In the genomic region with DNA sequence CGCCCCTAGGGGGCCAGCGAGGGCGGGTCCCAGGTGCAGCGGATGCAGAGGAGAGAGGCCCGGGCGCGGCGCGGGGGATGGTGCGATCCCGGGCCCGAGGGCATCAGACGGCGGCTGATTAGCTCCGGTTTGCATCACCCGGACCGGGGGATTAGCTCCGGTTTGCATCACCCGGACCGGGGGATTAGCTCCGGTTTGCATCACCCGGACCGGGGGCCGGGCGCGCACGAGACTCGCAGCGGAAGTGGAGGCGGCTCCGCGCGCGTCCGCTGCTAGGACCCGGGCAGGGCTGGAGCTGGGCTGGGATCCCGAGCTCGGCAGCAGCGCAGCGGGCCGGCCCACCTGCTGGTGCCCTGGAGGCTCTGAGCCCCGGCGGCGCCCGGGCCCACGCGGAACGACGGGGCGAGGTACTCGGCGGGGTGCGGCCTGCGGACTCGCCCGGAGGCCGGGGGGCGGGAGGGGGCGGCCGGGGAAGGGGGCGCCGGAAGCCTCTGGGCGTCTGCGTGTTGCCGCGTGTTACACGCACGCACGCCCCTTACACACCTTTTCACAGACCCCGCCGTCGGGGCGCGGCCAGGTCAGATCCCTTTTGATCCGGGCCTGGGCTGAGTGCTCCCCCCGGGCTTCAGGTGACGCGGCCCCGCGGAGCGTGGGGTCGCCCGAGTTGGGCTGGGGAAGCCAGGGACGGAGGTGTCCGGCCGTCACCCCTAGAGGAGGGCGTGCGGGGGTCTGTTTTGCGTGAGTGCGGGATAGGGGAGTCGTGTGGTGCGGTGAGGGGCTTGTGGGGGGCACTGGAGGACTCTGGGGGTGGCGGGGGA, we compare ENCODE assay signal across 1 cellular context.
TF ChIP-seq lines count a peak whose summit lies in the region.

No MANE protein-coding gene starts in this region.

TF ChIP-seq in K562, 482 proteins besides CTCF, POLR2A, EP300 and RAD21 (continued from another document and continues in another):
- TF ChIP-seq, protein P1, sequence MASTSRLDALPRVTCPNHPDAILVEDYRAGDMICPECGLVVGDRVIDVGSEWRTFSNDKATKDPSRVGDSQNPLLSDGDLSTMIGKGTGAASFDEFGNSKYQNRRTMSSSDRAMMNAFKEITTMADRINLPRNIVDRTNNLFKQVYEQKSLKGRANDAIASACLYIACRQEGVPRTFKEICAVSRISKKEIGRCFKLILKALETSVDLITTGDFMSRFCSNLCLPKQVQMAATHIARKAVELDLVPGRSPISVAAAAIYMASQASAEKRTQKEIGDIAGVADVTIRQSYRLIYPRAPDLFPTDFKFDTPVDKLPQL (IDR thresholded peaks at IDR 0.05; ENCODE audit: extremely low read depth, insufficient read length), result no peak
- TF ChIP-seq, protein P2, sequence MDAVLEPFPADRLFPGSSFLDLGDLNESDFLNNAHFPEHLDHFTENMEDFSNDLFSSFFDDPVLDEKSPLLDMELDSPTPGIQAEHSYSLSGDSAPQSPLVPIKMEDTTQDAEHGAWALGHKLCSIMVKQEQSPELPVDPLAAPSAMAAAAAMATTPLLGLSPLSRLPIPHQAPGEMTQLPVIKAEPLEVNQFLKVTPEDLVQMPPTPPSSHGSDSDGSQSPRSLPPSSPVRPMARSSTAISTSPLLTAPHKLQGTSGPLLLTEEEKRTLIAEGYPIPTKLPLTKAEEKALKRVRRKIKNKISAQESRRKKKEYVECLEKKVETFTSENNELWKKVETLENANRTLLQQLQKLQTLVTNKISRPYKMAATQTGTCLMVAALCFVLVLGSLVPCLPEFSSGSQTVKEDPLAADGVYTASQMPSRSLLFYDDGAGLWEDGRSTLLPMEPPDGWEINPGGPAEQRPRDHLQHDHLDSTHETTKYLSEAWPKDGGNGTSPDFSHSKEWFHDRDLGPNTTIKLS (IDR thresholded peaks at IDR 0.05; ENCODE audit: borderline replicate concordance, low read depth), result peak; percentile 21; the same call in 1 of the 2 replicates
- TF ChIP-seq PHF20 (IDR thresholded peaks at IDR 0.05; ENCODE audit: partially characterized antibody), result no peak
- peak; percentile 39 to 56; a peak in 2 of 4 replicates for TF ChIP-seq NRF1 (conservative IDR thresholded peaks at IDR 0.05 in 1 of 2, IDR thresholded peaks at IDR 0.05 in 1 of 2)
- peak; percentile 77; the same call in 1 of the 2 replicates for TF ChIP-seq TARDBP (IDR thresholded peaks at IDR 0.05)
- no peak for TF ChIP-seq ASH1L (IDR thresholded peaks at IDR 0.05; ENCODE audit: borderline replicate concordance, low read depth, partially characterized antibody)
- no peak for TF ChIP-seq SAFB2 (IDR thresholded peaks at IDR 0.05; ENCODE audit: borderline replicate concordance, low read depth, low read length, severe bottlenecking)
- no peak for TF ChIP-seq JUNB (CRISPR knock-in tag; conservative IDR thresholded peaks at IDR 0.05)
- TF ChIP-seq, protein P3, sequence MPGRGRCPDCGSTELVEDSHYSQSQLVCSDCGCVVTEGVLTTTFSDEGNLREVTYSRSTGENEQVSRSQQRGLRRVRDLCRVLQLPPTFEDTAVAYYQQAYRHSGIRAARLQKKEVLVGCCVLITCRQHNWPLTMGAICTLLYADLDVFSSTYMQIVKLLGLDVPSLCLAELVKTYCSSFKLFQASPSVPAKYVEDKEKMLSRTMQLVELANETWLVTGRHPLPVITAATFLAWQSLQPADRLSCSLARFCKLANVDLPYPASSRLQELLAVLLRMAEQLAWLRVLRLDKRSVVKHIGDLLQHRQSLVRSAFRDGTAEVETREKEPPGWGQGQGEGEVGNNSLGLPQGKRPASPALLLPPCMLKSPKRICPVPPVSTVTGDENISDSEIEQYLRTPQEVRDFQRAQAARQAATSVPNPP (IDR thresholded peaks at IDR 0.05; ENCODE audit: borderline replicate concordance, insufficient read depth, insufficient read length), result no peak
- TF ChIP-seq, protein P4, sequence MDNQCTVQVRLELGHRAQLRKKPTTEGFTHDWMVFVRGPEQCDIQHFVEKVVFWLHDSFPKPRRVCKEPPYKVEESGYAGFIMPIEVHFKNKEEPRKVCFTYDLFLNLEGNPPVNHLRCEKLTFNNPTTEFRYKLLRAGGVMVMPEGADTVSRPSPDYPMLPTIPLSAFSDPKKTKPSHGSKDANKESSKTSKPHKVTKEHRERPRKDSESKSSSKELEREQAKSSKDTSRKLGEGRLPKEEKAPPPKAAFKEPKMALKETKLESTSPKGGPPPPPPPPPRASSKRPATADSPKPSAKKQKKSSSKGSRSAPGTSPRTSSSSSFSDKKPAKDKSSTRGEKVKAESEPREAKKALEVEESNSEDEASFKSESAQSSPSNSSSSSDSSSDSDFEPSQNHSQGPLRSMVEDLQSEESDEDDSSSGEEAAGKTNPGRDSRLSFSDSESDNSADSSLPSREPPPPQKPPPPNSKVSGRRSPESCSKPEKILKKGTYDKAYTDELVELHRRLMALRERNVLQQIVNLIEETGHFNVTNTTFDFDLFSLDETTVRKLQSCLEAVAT (IDR thresholded peaks at IDR 0.05), result 0 out of 4 replicates have a peak, but pooled peaks of 1 of the 2 experiments have one; percentile 5
- no peak; the same call in 1 of the 2 replicates for TF ChIP-seq CBFB (CRISPR knock-in tag; IDR thresholded peaks at IDR 0.05)
- peak; percentile 47; the same call in 1 of the 2 replicates for TF ChIP-seq LEF1 (IDR thresholded peaks at IDR 0.05)
- no peak for TF ChIP-seq TRIM28 (IDR thresholded peaks at IDR 0.05)
- TF ChIP-seq TEAD2 (tag; IDR thresholded peaks at IDR 0.05), result no peak
- TF ChIP-seq, protein P5, sequence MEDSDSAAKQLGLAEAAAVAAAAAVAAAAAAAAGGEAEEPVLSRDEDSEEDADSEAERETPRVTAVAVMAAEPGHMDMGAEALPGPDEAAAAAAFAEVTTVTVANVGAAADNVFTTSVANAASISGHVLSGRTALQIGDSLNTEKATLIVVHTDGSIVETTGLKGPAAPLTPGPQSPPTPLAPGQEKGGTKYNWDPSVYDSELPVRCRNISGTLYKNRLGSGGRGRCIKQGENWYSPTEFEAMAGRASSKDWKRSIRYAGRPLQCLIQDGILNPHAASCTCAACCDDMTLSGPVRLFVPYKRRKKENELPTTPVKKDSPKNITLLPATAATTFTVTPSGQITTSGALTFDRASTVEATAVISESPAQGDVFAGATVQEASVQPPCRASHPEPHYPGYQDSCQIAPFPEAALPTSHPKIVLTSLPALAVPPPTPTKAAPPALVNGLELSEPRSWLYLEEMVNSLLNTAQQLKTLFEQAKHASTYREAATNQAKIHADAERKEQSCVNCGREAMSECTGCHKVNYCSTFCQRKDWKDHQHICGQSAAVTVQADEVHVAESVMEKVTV (CRISPR knock-in tag; IDR thresholded peaks at IDR 0.05), result 0 out of 2 replicates have a peak, but pooled peaks have one; percentile 13
- peak; percentile 53; the same call in 1 of the 2 replicates for TF ChIP-seq ZNF175 (CRISPR knock-in tag; IDR thresholded peaks at IDR 0.05; ENCODE audit: low read depth)
- TF ChIP-seq, protein P6, sequence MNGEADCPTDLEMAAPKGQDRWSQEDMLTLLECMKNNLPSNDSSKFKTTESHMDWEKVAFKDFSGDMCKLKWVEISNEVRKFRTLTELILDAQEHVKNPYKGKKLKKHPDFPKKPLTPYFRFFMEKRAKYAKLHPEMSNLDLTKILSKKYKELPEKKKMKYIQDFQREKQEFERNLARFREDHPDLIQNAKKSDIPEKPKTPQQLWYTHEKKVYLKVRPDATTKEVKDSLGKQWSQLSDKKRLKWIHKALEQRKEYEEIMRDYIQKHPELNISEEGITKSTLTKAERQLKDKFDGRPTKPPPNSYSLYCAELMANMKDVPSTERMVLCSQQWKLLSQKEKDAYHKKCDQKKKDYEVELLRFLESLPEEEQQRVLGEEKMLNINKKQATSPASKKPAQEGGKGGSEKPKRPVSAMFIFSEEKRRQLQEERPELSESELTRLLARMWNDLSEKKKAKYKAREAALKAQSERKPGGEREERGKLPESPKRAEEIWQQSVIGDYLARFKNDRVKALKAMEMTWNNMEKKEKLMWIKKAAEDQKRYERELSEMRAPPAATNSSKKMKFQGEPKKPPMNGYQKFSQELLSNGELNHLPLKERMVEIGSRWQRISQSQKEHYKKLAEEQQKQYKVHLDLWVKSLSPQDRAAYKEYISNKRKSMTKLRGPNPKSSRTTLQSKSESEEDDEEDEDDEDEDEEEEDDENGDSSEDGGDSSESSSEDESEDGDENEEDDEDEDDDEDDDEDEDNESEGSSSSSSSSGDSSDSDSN (IDR thresholded peaks at IDR 0.05; ENCODE audit: borderline replicate concordance in 1 of 2, low read depth in 2 of 2, low read length in 2 of 2), result peak; percentile 85 to 91; a peak in 3 of 4 replicates
- peak; percentile 82 to 90 for TF ChIP-seq MAZ (CRISPR knock-in tag; conservative IDR thresholded peaks at IDR 0.05 in 1 of 2, IDR thresholded peaks at IDR 0.05 in 1 of 2)
- TF ChIP-seq RCOR1 (IDR thresholded peaks at IDR 0.05; ENCODE audit: borderline replicate concordance in 1 of 2, low read depth in 2 of 2, low read length in 2 of 2), result peak in 1 of 2 experiments; percentile 75; a peak in 1 of 4 replicates
- TF ChIP-seq MTA3 (IDR thresholded peaks at IDR 0.05; ENCODE audit: borderline replicate concordance), result peak; percentile 91
- peak; percentile 68 for TF ChIP-seq SMARCA4 (IDR thresholded peaks at IDR 0.05)
- TF ChIP-seq, protein P7, sequence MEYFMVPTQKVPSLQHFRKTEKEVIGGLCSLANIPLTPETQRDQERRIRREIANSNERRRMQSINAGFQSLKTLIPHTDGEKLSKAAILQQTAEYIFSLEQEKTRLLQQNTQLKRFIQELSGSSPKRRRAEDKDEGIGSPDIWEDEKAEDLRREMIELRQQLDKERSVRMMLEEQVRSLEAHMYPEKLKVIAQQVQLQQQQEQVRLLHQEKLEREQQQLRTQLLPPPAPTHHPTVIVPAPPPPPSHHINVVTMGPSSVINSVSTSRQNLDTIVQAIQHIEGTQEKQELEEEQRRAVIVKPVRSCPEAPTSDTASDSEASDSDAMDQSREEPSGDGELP (CRISPR knock-in tag; IDR thresholded peaks at IDR 0.05; ENCODE audit: borderline replicate concordance), result peak; percentile 87
- TF ChIP-seq CREBBP (IDR thresholded peaks at IDR 0.05; ENCODE audit: low read depth, low read length), result no peak
- no peak for TF ChIP-seq ILF3 (IDR thresholded peaks at IDR 0.05; ENCODE audit: borderline replicate concordance)
- TF ChIP-seq POLR2AphosphoS2 (IDR thresholded peaks at IDR 0.05; ENCODE audit: low read length), result 0 out of 2 replicates have a peak, but pooled peaks have one; percentile 24
- peak; percentile 75 for TF ChIP-seq ELF1 (tag; IDR thresholded peaks at IDR 0.05)
- TF ChIP-seq HNRNPUL1 (IDR thresholded peaks at IDR 0.05; ENCODE audit: low read length), result no peak
- TF ChIP-seq, protein P8, sequence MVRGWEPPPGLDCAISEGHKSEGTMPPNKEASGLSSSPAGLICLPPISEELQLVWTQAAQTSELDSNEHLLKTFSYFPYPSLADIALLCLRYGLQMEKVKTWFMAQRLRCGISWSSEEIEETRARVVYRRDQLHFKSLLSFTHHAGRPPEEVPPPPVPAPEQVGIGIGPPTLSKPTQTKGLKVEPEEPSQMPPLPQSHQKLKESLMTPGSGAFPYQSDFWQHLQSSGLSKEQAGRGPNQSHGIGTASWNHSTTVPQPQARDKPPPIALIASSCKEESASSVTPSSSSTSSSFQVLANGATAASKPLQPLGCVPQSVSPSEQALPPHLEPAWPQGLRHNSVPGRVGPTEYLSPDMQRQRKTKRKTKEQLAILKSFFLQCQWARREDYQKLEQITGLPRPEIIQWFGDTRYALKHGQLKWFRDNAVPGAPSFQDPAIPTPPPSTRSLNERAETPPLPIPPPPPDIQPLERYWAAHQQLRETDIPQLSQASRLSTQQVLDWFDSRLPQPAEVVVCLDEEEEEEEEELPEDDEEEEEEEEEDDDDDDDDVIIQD (CRISPR knock-in tag; IDR thresholded peaks at IDR 0.05), result no peak
- peak; percentile 52 to 73; a peak in 3 of 4 replicates for TF ChIP-seq TEAD1 (CRISPR knock-in tag; IDR thresholded peaks at IDR 0.05)
- TF ChIP-seq, protein P9, sequence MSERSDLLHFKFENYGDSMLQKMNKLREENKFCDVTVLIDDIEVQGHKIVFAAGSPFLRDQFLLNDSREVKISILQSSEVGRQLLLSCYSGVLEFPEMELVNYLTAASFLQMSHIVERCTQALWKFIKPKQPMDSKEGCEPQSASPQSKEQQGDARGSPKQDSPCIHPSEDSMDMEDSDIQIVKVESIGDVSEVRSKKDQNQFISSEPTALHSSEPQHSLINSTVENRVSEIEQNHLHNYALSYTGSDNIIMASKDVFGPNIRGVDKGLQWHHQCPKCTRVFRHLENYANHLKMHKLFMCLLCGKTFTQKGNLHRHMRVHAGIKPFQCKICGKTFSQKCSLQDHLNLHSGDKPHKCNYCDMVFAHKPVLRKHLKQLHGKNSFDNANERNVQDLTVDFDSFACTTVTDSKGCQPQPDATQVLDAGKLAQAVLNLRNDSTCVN (CRISPR knock-in tag; IDR thresholded peaks at IDR 0.05), result no peak
- peak; percentile 96 for TF ChIP-seq CXXC5 (CRISPR knock-in tag; IDR thresholded peaks at IDR 0.05)
- TF ChIP-seq HDAC2 (IDR thresholded peaks at IDR 0.05), result no peak
- no peak for TF ChIP-seq ZBTB8A (IDR thresholded peaks at IDR 0.05; ENCODE audit: partially characterized antibody)
- peak in 1 of 2 experiments; percentile 33; a peak in 1 of 4 replicates for TF ChIP-seq ARNT (IDR thresholded peaks at IDR 0.05)
- peak; percentile 84 for TF ChIP-seq TCF3 (CRISPR knock-in tag; IDR thresholded peaks at IDR 0.05)
- TF ChIP-seq, protein P10, sequence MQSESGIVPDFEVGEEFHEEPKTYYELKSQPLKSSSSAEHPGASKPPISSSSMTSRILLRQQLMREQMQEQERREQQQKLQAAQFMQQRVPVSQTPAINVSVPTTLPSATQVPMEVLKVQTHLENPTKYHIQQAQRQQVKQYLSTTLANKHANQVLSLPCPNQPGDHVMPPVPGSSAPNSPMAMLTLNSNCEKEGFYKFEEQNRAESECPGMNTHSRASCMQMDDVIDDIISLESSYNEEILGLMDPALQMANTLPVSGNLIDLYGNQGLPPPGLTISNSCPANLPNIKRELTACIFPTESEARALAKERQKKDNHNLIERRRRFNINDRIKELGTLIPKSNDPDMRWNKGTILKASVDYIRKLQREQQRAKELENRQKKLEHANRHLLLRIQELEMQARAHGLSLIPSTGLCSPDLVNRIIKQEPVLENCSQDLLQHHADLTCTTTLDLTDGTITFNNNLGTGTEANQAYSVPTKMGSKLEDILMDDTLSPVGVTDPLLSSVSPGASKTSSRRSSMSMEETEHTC (IDR thresholded peaks at IDR 0.05), result peak; percentile 55; the same call in 1 of the 2 replicates
- TF ChIP-seq, protein P11, sequence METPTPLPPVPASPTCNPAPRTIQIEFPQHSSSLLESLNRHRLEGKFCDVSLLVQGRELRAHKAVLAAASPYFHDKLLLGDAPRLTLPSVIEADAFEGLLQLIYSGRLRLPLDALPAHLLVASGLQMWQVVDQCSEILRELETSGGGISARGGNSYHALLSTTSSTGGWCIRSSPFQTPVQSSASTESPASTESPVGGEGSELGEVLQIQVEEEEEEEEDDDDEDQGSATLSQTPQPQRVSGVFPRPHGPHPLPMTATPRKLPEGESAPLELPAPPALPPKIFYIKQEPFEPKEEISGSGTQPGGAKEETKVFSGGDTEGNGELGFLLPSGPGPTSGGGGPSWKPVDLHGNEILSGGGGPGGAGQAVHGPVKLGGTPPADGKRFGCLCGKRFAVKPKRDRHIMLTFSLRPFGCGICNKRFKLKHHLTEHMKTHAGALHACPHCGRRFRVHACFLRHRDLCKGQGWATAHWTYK (CRISPR knock-in tag; IDR thresholded peaks at IDR 0.05), result peak; percentile 77
